In the genomic region with DNA sequence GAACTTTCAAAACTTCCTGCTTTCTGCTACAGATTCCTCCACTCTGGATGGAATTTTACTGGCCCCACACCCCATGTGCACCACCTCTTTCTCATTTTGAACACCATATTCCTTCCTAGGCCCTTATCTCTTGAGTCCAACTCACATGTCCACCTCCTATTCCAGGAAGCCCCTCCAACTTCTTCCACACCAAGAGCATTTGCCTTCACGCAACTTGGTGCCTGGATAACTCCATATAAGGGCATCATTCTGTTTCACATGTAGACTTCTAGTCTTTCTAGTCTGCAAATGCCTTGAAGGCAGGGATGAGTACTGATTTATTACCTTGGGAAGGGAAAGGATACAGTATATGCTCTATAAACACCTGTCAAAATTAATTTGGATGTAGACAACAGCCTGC, we compare ENCODE assay signal across 1 cellular context.
TF ChIP-seq lines count a peak whose summit lies in the region.

No MANE protein-coding gene starts in this region.

TF ChIP-seq in GM23338, 12 proteins besides CTCF, POLR2A, EP300 and RAD21 (continued from another document):
- TF ChIP-seq, protein P1, sequence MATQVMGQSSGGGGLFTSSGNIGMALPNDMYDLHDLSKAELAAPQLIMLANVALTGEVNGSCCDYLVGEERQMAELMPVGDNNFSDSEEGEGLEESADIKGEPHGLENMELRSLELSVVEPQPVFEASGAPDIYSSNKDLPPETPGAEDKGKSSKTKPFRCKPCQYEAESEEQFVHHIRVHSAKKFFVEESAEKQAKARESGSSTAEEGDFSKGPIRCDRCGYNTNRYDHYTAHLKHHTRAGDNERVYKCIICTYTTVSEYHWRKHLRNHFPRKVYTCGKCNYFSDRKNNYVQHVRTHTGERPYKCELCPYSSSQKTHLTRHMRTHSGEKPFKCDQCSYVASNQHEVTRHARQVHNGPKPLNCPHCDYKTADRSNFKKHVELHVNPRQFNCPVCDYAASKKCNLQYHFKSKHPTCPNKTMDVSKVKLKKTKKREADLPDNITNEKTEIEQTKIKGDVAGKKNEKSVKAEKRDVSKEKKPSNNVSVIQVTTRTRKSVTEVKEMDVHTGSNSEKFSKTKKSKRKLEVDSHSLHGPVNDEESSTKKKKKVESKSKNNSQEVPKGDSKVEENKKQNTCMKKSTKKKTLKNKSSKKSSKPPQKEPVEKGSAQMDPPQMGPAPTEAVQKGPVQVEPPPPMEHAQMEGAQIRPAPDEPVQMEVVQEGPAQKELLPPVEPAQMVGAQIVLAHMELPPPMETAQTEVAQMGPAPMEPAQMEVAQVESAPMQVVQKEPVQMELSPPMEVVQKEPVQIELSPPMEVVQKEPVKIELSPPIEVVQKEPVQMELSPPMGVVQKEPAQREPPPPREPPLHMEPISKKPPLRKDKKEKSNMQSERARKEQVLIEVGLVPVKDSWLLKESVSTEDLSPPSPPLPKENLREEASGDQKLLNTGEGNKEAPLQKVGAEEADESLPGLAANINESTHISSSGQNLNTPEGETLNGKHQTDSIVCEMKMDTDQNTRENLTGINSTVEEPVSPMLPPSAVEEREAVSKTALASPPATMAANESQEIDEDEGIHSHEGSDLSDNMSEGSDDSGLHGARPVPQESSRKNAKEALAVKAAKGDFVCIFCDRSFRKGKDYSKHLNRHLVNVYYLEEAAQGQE (IDR thresholded peaks at IDR 0.05; ENCODE audit: unreplicated experiment): no peak
- TF ChIP-seq JUNB (IDR thresholded peaks at IDR 0.05; ENCODE audit: unreplicated experiment) (no peak), ZNF331 (CRISPR knock-in tag; IDR thresholded peaks at IDR 0.05; ENCODE audit: low read depth) (no peak)
- TF ChIP-seq, protein P2, sequence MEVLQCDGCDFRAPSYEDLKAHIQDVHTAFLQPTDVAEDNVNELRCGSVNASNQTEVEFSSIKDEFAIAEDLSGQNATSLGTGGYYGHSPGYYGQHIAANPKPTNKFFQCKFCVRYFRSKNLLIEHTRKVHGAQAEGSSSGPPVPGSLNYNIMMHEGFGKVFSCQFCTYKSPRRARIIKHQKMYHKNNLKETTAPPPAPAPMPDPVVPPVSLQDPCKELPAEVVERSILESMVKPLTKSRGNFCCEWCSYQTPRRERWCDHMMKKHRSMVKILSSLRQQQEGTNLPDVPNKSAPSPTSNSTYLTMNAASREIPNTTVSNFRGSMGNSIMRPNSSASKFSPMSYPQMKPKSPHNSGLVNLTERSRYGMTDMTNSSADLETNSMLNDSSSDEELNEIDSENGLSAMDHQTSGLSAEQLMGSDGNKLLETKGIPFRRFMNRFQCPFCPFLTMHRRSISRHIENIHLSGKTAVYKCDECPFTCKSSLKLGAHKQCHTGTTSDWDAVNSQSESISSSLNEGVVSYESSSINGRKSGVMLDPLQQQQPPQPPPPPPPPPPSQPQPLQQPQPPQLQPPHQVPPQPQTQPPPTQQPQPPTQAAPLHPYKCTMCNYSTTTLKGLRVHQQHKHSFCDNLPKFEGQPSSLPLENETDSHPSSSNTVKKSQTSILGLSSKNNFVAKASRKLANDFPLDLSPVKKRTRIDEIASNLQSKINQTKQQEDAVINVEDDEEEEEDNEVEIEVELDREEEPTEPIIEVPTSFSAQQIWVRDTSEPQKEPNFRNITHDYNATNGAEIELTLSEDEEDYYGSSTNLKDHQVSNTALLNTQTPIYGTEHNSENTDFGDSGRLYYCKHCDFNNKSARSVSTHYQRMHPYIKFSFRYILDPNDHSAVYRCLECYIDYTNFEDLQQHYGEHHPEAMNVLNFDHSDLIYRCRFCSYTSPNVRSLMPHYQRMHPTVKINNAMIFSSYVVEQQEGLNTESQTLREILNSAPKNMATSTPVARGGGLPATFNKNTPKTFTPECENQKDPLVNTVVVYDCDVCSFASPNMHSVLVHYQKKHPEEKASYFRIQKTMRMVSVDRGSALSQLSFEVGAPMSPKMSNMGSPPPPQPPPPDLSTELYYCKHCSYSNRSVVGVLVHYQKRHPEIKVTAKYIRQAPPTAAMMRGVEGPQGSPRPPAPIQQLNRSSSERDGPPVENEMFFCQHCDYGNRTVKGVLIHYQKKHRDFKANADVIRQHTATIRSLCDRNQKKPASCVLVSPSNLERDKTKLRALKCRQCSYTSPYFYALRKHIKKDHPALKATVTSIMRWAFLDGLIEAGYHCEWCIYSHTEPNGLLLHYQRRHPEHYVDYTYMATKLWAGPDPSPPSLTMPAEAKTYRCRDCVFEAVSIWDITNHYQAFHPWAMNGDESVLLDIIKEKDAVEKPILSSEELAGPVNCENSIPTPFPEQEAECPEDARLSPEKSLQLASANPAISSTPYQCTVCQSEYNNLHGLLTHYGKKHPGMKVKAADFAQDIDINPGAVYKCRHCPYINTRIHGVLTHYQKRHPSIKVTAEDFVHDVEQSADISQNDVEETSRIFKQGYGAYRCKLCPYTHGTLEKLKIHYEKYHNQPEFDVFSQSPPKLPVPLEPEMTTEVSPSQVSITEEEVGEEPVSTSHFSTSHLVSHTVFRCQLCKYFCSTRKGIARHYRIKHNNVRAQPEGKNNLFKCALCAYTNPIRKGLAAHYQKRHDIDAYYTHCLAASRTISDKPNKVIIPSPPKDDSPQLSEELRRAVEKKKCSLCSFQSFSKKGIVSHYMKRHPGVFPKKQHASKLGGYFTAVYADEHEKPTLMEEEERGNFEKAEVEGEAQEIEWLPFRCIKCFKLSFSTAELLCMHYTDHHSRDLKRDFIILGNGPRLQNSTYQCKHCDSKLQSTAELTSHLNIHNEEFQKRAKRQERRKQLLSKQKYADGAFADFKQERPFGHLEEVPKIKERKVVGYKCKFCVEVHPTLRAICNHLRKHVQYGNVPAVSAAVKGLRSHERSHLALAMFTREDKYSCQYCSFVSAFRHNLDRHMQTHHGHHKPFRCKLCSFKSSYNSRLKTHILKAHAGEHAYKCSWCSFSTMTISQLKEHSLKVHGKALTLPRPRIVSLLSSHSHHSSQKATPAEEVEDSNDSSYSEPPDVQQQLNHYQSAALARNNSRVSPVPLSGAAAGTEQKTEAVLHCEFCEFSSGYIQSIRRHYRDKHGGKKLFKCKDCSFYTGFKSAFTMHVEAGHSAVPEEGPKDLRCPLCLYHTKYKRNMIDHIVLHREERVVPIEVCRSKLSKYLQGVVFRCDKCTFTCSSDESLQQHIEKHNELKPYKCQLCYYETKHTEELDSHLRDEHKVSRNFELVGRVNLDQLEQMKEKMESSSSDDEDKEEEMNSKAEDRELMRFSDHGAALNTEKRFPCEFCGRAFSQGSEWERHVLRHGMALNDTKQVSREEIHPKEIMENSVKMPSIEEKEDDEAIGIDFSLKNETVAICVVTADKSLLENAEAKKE (CRISPR knock-in tag; IDR thresholded peaks at IDR 0.05): no peak
